Comparison of ENCODE assay signal across 7 cellular contexts in the genomic region with DNA sequence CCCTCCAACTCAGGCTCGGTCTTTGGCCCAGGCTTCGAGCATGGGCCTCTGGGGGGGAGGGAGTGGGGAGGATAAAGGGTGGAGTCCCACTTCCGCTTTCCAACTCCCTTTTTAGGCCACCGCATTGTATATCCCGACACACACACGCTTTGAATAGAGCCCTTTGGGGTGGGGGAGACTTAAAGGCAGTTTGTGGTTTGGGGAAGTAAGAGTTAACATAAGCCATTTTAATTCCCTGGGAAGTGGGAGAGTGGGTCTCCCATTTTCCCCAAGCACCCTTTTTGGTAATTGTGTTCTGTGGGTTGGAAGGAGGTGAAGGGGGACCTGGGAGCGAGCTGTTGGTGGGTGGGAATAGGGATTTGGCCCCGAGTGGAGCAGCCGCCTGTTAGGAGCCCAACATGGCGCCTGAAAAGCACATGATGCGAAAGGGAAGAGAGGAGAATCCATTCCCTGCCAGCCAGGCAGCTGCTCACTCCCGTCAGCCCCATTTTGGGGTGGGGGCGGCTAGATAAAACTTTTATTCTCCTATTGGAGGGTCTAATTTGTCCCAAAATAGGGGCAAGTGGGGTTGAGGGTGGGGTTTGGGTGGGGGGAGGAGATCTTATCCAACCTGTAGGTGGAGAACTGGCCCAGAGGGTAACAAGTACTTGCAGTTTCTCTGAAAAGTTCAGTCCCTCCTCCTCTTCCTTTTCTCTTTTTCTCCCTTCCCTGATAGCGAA. TPM values are rescaled to one million over a fixed set of nuclear protein-coding genes. Genes with fewer than 3 reads are reported as not detected.
DNase-seq lines count a peak whose midpoint lies in the region; ATAC-seq, FAIRE-seq and TF ChIP-seq lines count a peak whose summit lies in the region.

No MANE protein-coding gene starts in this region.

- no peaks in the 10 kb centered on the region for H3K27me3 Mint-ChIP-seq in central memory CD8-positive, alpha-beta T cell

- H3K36me3 ChIP-seq in kidney epithelial cell (ENCODE audit: control insufficient read depth, insufficient read depth, low read length), result no peaks in the 10 kb centered on the region

- TF ChIP-seq CTCF in WI38 (IDR thresholded peaks at IDR 0.05; ENCODE audit: low read depth, low read length) (no peak), kidney epithelial cell (IDR thresholded peaks at IDR 0.05; ENCODE audit: insufficient read depth, low read length, poor library complexity, severe bottlenecking) (no peak)

- FAIRE-seq in GM12892 (lab: Jason Lieb, UNC), result no peak

- peak overlapping the region; percentile 98 for H3K4me3 Mint-ChIP-seq in central memory CD8-positive, alpha-beta T cell

- peaks cover 55% of the 10 kb centered on the region for H3K36me3 Mint-ChIP-seq in central memory CD8-positive, alpha-beta T cell (ENCODE audit: insufficient read depth)

- H3K27me3 ChIP-seq in kidney epithelial cell (ENCODE audit: control insufficient read depth, insufficient read depth, low read length), result no peaks in the 10 kb centered on the region

- DNase-seq in GM12892 (ENCODE audit: insufficient read length) (no peak), NCI-H146 treated with DMSO at 0.1 percent for 48 hours (lab: John Stamatoyannopoulos, UW; ENCODE audit: unreplicated experiment) (peak; percentile 9), kidney epithelial cell (ENCODE audit: low read depth) (no peak)
- DNase-seq in central memory CD8-positive, alpha-beta T cell (ENCODE audit: low spot score in 2 of 2), result peak in 1 of 2 donors; percentile 33
- peak; percentile 71 for DNase-seq in stimulated activated CD4-positive, alpha-beta T cell treated with anti-CD3 and anti-CD28 coated beads, Interleukin-15, amount 100 ng/mL, for 24 hours

- no peak for ATAC-seq in central memory CD8-positive, alpha-beta T cell (replicated peaks; ENCODE audit: extremely low read depth, poor library complexity, severe bottlenecking)
- ATAC-seq in HG03342 (IDR thresholded peaks at IDR 0.05; ENCODE audit: unreplicated experiment), result no peak

- peaks cover 32% of the 10 kb centered on the region for H3K4me1 Mint-ChIP-seq in central memory CD8-positive, alpha-beta T cell

- no peaks in the 10 kb centered on the region for H3K9me3 Mint-ChIP-seq in central memory CD8-positive, alpha-beta T cell

- H3K4me3 ChIP-seq in WI38 (ENCODE audit: low read depth, low read length), result peak overlapping the region; percentile 87
- H3K4me3 ChIP-seq in kidney epithelial cell (ENCODE audit: low read depth, low read length), result peak overlapping the region; percentile 51

- H3K27ac Mint-ChIP-seq in central memory CD8-positive, alpha-beta T cell (ENCODE audit: low read depth), result peak overlapping the region; percentile 98

- TF ChIP-seq POLR2A in GM12892 (IDR thresholded peaks at IDR 0.05; ENCODE audit: low read depth, low read length), result peak; percentile 17; the same call in 1 of the 2 replicates

RNA-seq across cellular contexts. Expression of gene PCF11, which starts 1.0 kb away (rescaled TPM):
- 42.9 TPM for polyA plus RNA-seq in GM12892 (2012; ENCODE audit: missing spikeins)
- 31.0 and 42.5 TPM in 2 replicates for total RNA-seq in kidney epithelial cell

RNA-seq across cellular contexts. Expression of gene ANKRD42, which starts 35.6 kb away (rescaled TPM):
- polyA plus RNA-seq in GM12892 (2012; ENCODE audit: missing spikeins), result 2.5 TPM
- 10.0 and 11.5 TPM in 2 replicates for total RNA-seq in kidney epithelial cell

Comparison
In these comparisons a context has a peak if more than half of its experiments do, and no peak if none do; other contexts are left out.
1. DNase-seq: peak in NCI-H146 treated with DMSO at 0.1 percent for 48 hours (single experiment) and stimulated activated CD4-positive, alpha-beta T cell treated with anti-CD3 and anti-CD28 coated beads, Interleukin-15, amount 100 ng/mL, for 24 hours (single experiment); none in GM12892 (single experiment) and kidney epithelial cell (single experiment).